17 cellular contexts compared by ENCODE assay signal in the genomic region with DNA sequence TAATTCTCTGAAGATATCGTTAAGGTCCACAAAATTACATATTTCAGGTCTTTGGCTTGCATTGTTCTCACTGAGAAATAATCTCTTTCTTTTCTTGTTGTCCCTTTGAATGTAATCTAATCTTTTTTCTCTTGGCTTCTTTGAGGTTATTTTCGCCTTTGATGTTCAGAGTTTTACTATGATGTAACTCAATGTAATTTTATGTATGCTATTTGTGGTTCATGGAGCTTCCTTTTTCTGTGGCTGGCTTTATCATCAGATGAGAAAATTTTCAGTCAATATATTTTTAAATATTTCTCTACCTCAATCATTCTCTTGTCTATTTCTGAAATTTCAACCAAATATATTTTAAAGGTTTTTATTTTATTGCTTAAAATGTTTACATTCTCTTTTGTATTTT.
"Had no signal": no experiment of that assay in that cellular context is flagged by ENCODE, and none has a peak within 500 bp of the region (broad histone marks: within the 10 kb centered on the region; RNA-seq: fewer than 3 reads in every experiment).

No MANE protein-coding gene starts in this region.

- ATAC-seq: activated CD4-positive, alpha-beta T cell treated with anti-CD3 and anti-CD28 coated beads for 36 hours; esophagus mucosa; gastroesophageal sphincter; heart left ventricle; left lung; stimulated activated naive B cell treated with anti-CD40 and anti-IgM and Interleukin-4, amounts not matched to agents 10 μg/mL and 1 μg/mL and 100 μg/mL, for 72 hours had no signal

- H3K27ac Mint-ChIP-seq: activated CD4-positive, alpha-beta T cell treated with anti-CD3 and anti-CD28 coated beads for 36 hours; activated naive CD4-positive, alpha-beta T cell treated with anti-CD3 and anti-CD28 coated beads, Interleukin-2, amount 50 U/mL, for 24 hours; dendritic cell treated with granulocyte-macrophage colony-stimulating factor and Interleukin-4, amounts not matched to agents 40 ng/mL and 50 ng/mL, for 4 days; nephron; stimulated activated naive B cell treated with anti-CD40 and anti-IgM and Interleukin-4, amounts not matched to agents 10 μg/mL and 1 μg/mL and 100 μg/mL, for 72 hours had no signal

- H3K4me1 Mint-ChIP-seq: activated CD4-positive, alpha-beta T cell treated with anti-CD3 and anti-CD28 coated beads for 36 hours; activated naive CD4-positive, alpha-beta T cell treated with anti-CD3 and anti-CD28 coated beads, Interleukin-2, amount 50 U/mL, for 24 hours; nephron; stimulated activated naive B cell treated with anti-CD40 and anti-IgM and Interleukin-4, amounts not matched to agents 10 μg/mL and 1 μg/mL and 100 μg/mL, for 72 hours had no signal

- H3K27me3 Mint-ChIP-seq: activated CD4-positive, alpha-beta T cell treated with anti-CD3 and anti-CD28 coated beads for 36 hours; activated naive CD4-positive, alpha-beta T cell treated with anti-CD3 and anti-CD28 coated beads, Interleukin-2, amount 50 U/mL, for 24 hours; dendritic cell treated with granulocyte-macrophage colony-stimulating factor and Interleukin-4, amounts not matched to agents 40 ng/mL and 50 ng/mL, for 4 days; stimulated activated naive B cell treated with anti-CD40 and anti-IgM and Interleukin-4, amounts not matched to agents 10 μg/mL and 1 μg/mL and 100 μg/mL, for 72 hours had no signal

- DNase-seq: activated CD4-positive, alpha-beta T cell treated with anti-CD3 and anti-CD28 coated beads for 36 hours; activated CD4-positive, alpha-beta T cell treated with anti-CD3 and anti-CD28 coated beads, Interleukin-2, amount 50 U/mL, for 48 hours; activated gamma-delta T cell; effector CD8-positive, alpha-beta T cell; heart left ventricle; left lung; midbrain; nucleus accumbens; sigmoid colon; stimulated activated naive B cell treated with anti-CD40 and anti-IgM and Interleukin-4, amounts not matched to agents 10 μg/mL and 1 μg/mL and 100 μg/mL, for 72 hours; upper lobe of left lung; WERI-Rb-1 had no signal

- H3K36me3 Mint-ChIP-seq: activated naive CD4-positive, alpha-beta T cell treated with anti-CD3 and anti-CD28 coated beads, Interleukin-2, amount 50 U/mL, for 24 hours; stimulated activated naive B cell treated with anti-CD40 and anti-IgM and Interleukin-4, amounts not matched to agents 10 μg/mL and 1 μg/mL and 100 μg/mL, for 72 hours had no signal

- H3K4me3 Mint-ChIP-seq: activated CD4-positive, alpha-beta T cell treated with anti-CD3 and anti-CD28 coated beads for 36 hours; activated naive CD4-positive, alpha-beta T cell treated with anti-CD3 and anti-CD28 coated beads, Interleukin-2, amount 50 U/mL, for 24 hours; dendritic cell treated with granulocyte-macrophage colony-stimulating factor and Interleukin-4, amounts not matched to agents 40 ng/mL and 50 ng/mL, for 4 days; nephron; stimulated activated naive B cell treated with anti-CD40 and anti-IgM and Interleukin-4, amounts not matched to agents 10 μg/mL and 1 μg/mL and 100 μg/mL, for 72 hours had no signal
